In the genomic region with DNA sequence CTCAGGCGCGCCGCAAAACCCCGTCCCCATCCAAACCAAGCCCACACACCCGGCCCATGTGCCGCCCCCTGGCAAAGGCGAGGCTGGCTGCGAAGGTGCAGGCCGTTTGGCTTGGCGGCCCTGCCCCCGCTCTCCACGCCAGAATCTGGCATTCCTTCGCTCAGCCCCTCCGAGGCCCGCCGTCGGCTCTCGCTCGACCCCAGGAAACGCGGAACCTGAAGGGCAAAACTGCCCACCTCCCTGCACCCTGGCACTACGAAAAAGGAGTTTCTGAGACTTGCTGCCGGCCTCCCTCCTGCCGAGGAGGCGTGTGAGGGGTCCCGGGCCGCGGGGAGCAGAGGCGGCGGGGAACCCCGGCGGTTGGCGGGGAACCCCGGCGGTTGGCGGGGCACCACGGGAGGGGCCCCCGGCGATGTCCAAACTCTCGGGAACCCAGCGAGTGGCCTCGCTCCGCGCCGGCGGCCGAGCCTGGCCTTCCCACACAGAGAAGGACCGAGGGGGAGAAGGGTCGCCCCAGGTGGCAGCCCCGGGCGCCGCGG, we compare ENCODE assay signal across 8 cellular contexts. TPM values are rescaled to one million over a fixed set of nuclear protein-coding genes. Genes with fewer than 3 reads are reported as not detected.
DNase-seq lines count a peak whose midpoint lies in the region; ATAC-seq and TF ChIP-seq lines count a peak whose summit lies in the region.
"Not testable (repeated sequence)": the region's sequence is repeated elsewhere in the genome, so short reads cannot be mapped to it uniquely, and the experiment has no call there.

No MANE protein-coding gene starts in this region.

- H3K27me3 ChIP-seq in CD8-positive, alpha-beta memory T cell (ENCODE audit: insufficient read depth, low read length, poor library complexity, severe bottlenecking); OCI-LY1 (ENCODE audit: insufficient read depth, low read length); adrenal gland; esophagus squamous epithelium; right lobe of liver; stomach: not testable (repeated sequence)

- not testable (repeated sequence) for H3K27me3 Mint-ChIP-seq in CD8-positive, alpha-beta memory T cell

- H3F3A ChIP-seq in OCI-LY1 (ENCODE audit: insufficient read depth, low read length), result not testable (repeated sequence)

- H3K4me3 ChIP-seq in CD8-positive, alpha-beta memory T cell (ENCODE audit: low read length), result not testable (repeated sequence)
- H3K4me3 ChIP-seq in OCI-LY1 (ENCODE audit: low read depth, low read length, poor library complexity, severe bottlenecking) (peak overlapping the region; percentile 66), adrenal gland (peak overlapping the region in 2 of 4 donors; percentile 48), esophagus squamous epithelium (peak overlapping the region; percentile 47 to 65 (median 58)), right lobe of liver (peak overlapping the region; percentile 51 to 59 (median 56)), stomach (peak overlapping the region; percentile 52 to 58 (median 56))

- POLR2A ChIA-PET in CD8-positive, alpha-beta memory T cell (lab: Charles Lee), result not testable (repeated sequence)

- peak in 4 of 5 donors; percentile 1 to 43 (median 18) for DNase-seq in CD8-positive, alpha-beta memory T cell
- peak; percentile 1 to 10 for DNase-seq in activated CD4-positive, alpha-beta T cell treated with anti-CD3 and anti-CD28 coated beads, Interleukin-2, amount 50 U/mL, for 48 hours
- DNase-seq in adrenal gland (peak; percentile 1 to 39 (median 10)), right lobe of liver (peak; percentile 19 to 56 (median 40)), posterior vena cava (ENCODE audit: low spot score) (peak; percentile 58), stomach (peak; percentile 2)
- not testable (repeated sequence) for DNase-seq in esophagus squamous epithelium (lab: John Stamatoyannopoulos, UW)

- H3K9me3 ChIP-seq in CD8-positive, alpha-beta memory T cell (ENCODE audit: low read length); OCI-LY1 (ENCODE audit: low read length); adrenal gland (replicated peaks in 1 of 3); esophagus squamous epithelium; right lobe of liver; stomach: not testable (repeated sequence)

- not testable (repeated sequence) for H3K79me2 ChIP-seq in OCI-LY1 (ENCODE audit: insufficient read depth, low read length)

- not testable (repeated sequence) for H3K4me1 Mint-ChIP-seq in CD8-positive, alpha-beta memory T cell

- 0% methylated on average over 16 of the region's 53 CpGs; no CpG with 5 or more reads in 2 of the 4 donors for WGBS in adrenal gland, 4 donors
- no CpG with 5 or more reads among the region's 53 CpGs for WGBS in esophagus squamous epithelium, 2 donors
- WGBS in right lobe of liver (ENCODE audit: insufficient coverage, low coverage, low lambda C conversion rate, missing lambda C conversion rate), result no CpG with 5 or more reads among the region's 53 CpGs
- 0 to 1% (median 0%) methylated on average over 13 to 17 of the region's 53 CpGs; no CpG with 5 or more reads in 1 of the 5 donors for WGBS in stomach, 5 donors

- TF ChIP-seq EP300 in stomach (IDR thresholded peaks at IDR 0.05), result not testable (repeated sequence)

- not testable (repeated sequence) for H3K4me1 ChIP-seq in CD8-positive, alpha-beta memory T cell (ENCODE audit: insufficient read depth, low read length); OCI-LY1 (ENCODE audit: insufficient read depth, low read length, severe bottlenecking); adrenal gland (replicated peaks in 1 of 2); esophagus squamous epithelium; right lobe of liver; stomach

- H2AFZ ChIP-seq in OCI-LY1 (ENCODE audit: low read length), result not testable (repeated sequence)

- intact Hi-C loops in adrenal gland (cut with DNase I); esophagus squamous epithelium (cut with DNase I); right lobe of liver (cut with DNase I); posterior vena cava (cut with DNase I); stomach (cut with DNase I; ENCODE audit: low total_unique reads): not testable (repeated sequence)

- CTCF ChIA-PET in CD8-positive, alpha-beta memory T cell (lab: Charles Lee), result not testable (repeated sequence)

- peak overlapping the region; percentile 53; the same call in 1 of the 2 replicates for H3K4me2 ChIP-seq in OCI-LY1 (ENCODE audit: low read length)

- not testable (repeated sequence) for H3K36me3 Mint-ChIP-seq in CD8-positive, alpha-beta memory T cell

- not testable (repeated sequence) for H4K20me1 ChIP-seq in OCI-LY1 (ENCODE audit: insufficient read depth, low read length)

- not testable (repeated sequence) for TF ChIP-seq POLR2A in adrenal gland (IDR thresholded peaks at IDR 0.05); esophagus squamous epithelium (IDR thresholded peaks at IDR 0.05); right lobe of liver (IDR thresholded peaks at IDR 0.05); stomach (IDR thresholded peaks at IDR 0.05)

- peak in 2 of 4 donors; percentile 19 to 41 for ATAC-seq in right lobe of liver

- H3K9me3 Mint-ChIP-seq in CD8-positive, alpha-beta memory T cell, result not testable (repeated sequence)

- not testable (repeated sequence) for H3K27ac ChIP-seq in CD8-positive, alpha-beta memory T cell (ENCODE audit: low read depth, low read length); OCI-LY1 (ENCODE audit: low read depth, low read length, poor library complexity, severe bottlenecking)
- H3K27ac ChIP-seq in adrenal gland (peak overlapping the region in 2 of 5 donors; percentile 41 to 80), esophagus squamous epithelium (peak overlapping the region; percentile 81 to 90 (median 88)), right lobe of liver (peak overlapping the region in 1 of 3 donors; percentile 47), stomach (peak overlapping the region; percentile 64 to 91 (median 86))

- H3K27ac Mint-ChIP-seq in CD8-positive, alpha-beta memory T cell, result peak overlapping the region in 1 of 8 donors; percentile 74

- H3K36me3 ChIP-seq in CD8-positive, alpha-beta memory T cell (ENCODE audit: insufficient read depth, low read length); OCI-LY1 (ENCODE audit: insufficient read depth, low read length); adrenal gland (replicated peaks in 1 of 2); esophagus squamous epithelium; right lobe of liver; stomach: not testable (repeated sequence)

- not testable (repeated sequence) for TF ChIP-seq CTCF in OCI-LY1 (IDR thresholded peaks at IDR 0.05; ENCODE audit: low read length); adrenal gland (IDR thresholded peaks at IDR 0.05); esophagus squamous epithelium (IDR thresholded peaks at IDR 0.05); right lobe of liver (IDR thresholded peaks at IDR 0.05); stomach (IDR thresholded peaks at IDR 0.05)

- peak overlapping the region in 6 of 7 donors; percentile 57 to 83 (median 70) for H3K4me3 Mint-ChIP-seq in CD8-positive, alpha-beta memory T cell

- peak overlapping the region; percentile 65; the same call in 1 of the 2 replicates for H3K9ac ChIP-seq in OCI-LY1 (ENCODE audit: low read length)

- H3K9me2 ChIP-seq in OCI-LY1 (ENCODE audit: low read depth, low read length), result not testable (repeated sequence)

RNA-seq across cellular contexts. Expression of a gene that starts 0.6 kb away (rescaled TPM):
- total RNA-seq in CD8-positive, alpha-beta memory T cell, result 10 to 100 TPM; 18.6 to 19.6 TPM
- 10.8 TPM for polyA plus RNA-seq in CD8-positive, alpha-beta memory T cell
- total RNA-seq in adrenal gland (10 to 100 TPM; 12.0 to 45.8 (median 26.4) TPM), esophagus squamous epithelium (10 to 100 TPM; 29.3 to 70.6 (median 44.1) TPM), right lobe of liver (10 to 100 TPM; 18.5 to 29.2 (median 23.1) TPM), posterior vena cava (10 to 100 TPM; 33.7 to 38.4 TPM), stomach (10 to 100 TPM; 11.1 to 83.9 (median 21.3) TPM)
- polyA plus RNA-seq in adrenal gland (10 to 100 TPM in 1 of 3 donors, 1 to 10 TPM in 2; 3.7 to 12.5 (median 5.7) TPM), stomach (10 to 100 TPM in 2 of 3 donors, 1 to 10 TPM in 1; 6.7 to 14.5 (median 10.3) TPM)
